Comparison of ENCODE assay signal across 13 cellular contexts in genomic region chr4:184911310-184911709, GRCh38.
A peak's percentile ranks its signal among the peaks of the same experiment; 100 is the strongest.
DNase-seq lines count a peak whose midpoint lies in the region; ATAC-seq and TF ChIP-seq lines count a peak whose summit lies in the region.
"Had no signal": no experiment of that assay in that cellular context is flagged by ENCODE, and none has a peak within 500 bp of the region (broad histone marks: within the 10 kb centered on the region; RNA-seq: fewer than 3 reads in every experiment).

No MANE protein-coding gene starts in this region.

- no peak for ATAC-seq in right lobe of liver

- H3K4me1 ChIP-seq in liver (ENCODE audit: control insufficient read depth in 4 of 4, insufficient read depth in 4 of 4, low read length in 3 of 4) (peaks cover 0 to 5% (median 4%) of the 10 kb centered on the region in 4 donors), right lobe of liver (peaks cover 0 to 10% (median 0%) of the 10 kb centered on the region in 4 donors), esophagus squamous epithelium (peaks cover 0 to 41% (median 4%) of the 10 kb centered on the region in 3 donors), suprapubic skin (peaks cover 13% of the 10 kb centered on the region)
- H3K4me1 ChIP-seq: SJSA1 had no signal

- 72% methylated on average over 3 of the region's 3 CpGs for WGBS in liver
- WGBS in right lobe of liver (ENCODE audit: insufficient coverage, low coverage, low lambda C conversion rate, missing lambda C conversion rate), result 60% methylated on average over 3 of the region's 3 CpGs
- 21 to 41% methylated on average over 3 of the region's 3 CpGs for WGBS in esophagus squamous epithelium, 2 donors
- WGBS in suprapubic skin, result 50% methylated on average over 3 of the region's 3 CpGs

- no peaks in the 10 kb centered on the region for H3K36me3 ChIP-seq in liver (ENCODE audit: control insufficient read depth in 4 of 4, insufficient read depth in 3 of 4, low read depth in 1 of 4, low read length in 3 of 4)
- no peaks in the 10 kb centered on the region for H3K36me3 ChIP-seq in right lobe of liver
- no peaks in the 10 kb centered on the region for H3K36me3 ChIP-seq in esophagus squamous epithelium
- no peaks in the 10 kb centered on the region for H3K36me3 ChIP-seq in suprapubic skin
- H3K36me3 ChIP-seq: SJSA1 had no signal

- no peak for TF ChIP-seq RAD21 in liver (IDR thresholded peaks at IDR 0.05)

- H3K9me3 ChIP-seq in liver (ENCODE audit: control insufficient read depth in 4 of 4, low read length in 3 of 4) (peaks cover 2 to 9% (median 4%) of the 10 kb centered on the region in 4 donors), right lobe of liver (no peaks in the 10 kb centered on the region), esophagus squamous epithelium (peaks cover 0 to 21% (median 13%) of the 10 kb centered on the region in 3 donors), suprapubic skin (peaks cover 10% of the 10 kb centered on the region)

- TF ChIP-seq POLR2A in right lobe of liver (IDR thresholded peaks at IDR 0.05) (no peak), esophagus squamous epithelium (IDR thresholded peaks at IDR 0.05) (no peak), suprapubic skin (IDR thresholded peaks at IDR 0.05) (no peak)

- intact Hi-C loops in right lobe of liver (cut with DNase I) (no loop called here), esophagus squamous epithelium (cut with DNase I) (no loop called here)

- H3K27ac ChIP-seq in liver (ENCODE audit: low read depth in 1 of 2, low read length in 2 of 2) (no peak overlapping the region), right lobe of liver (no peak overlapping the region), esophagus squamous epithelium (peak overlapping the region; percentile 28 to 82 (median 66)), suprapubic skin (peak overlapping the region; percentile 69)
- H3K27ac ChIP-seq: SJSA1 had no signal

- H3K9ac ChIP-seq in liver (ENCODE audit: low read depth in 1 of 2, low read length in 2 of 2), result no peak overlapping the region

- H3K4me3 ChIP-seq in liver (ENCODE audit: low read depth in 1 of 3, low read length in 3 of 3) (no peak overlapping the region), right lobe of liver (no peak overlapping the region), esophagus squamous epithelium (no peak overlapping the region), suprapubic skin (no peak overlapping the region)
- H3K4me3 ChIP-seq: SJSA1 had no signal

- DNase-seq in right lobe of liver (no peak), NCI-H2171 treated with DMSO at 0.1 percent for 48 hours (lab: John Stamatoyannopoulos, UW) (peak; percentile 69), esophagus squamous epithelium (lab: John Stamatoyannopoulos, UW) (no peak), suprapubic skin (ENCODE audit: low spot score in 2 of 2) (no peak), NCI-H526 (lab: John Stamatoyannopoulos, UW) (no peak), NCI-H748 (lab: John Stamatoyannopoulos, UW; ENCODE audit: unreplicated experiment) (no peak)
- no peak for DNase-seq in activated CD4-positive, CD25-positive, alpha-beta regulatory T cell (lab: John Stamatoyannopoulos, UW)
- DNase-seq: central memory CD4-positive, alpha-beta T cell; GDM1; NCI-H748 treated with DMSO at 0.1 percent for 48 hours; small intestine had no signal

- TF ChIP-seq CTCF in liver (IDR thresholded peaks at IDR 0.05; ENCODE audit: low read depth, low read length, missing input control) (no peak), right lobe of liver (IDR thresholded peaks at IDR 0.05) (no peak), esophagus squamous epithelium (IDR thresholded peaks at IDR 0.05) (no peak), suprapubic skin (IDR thresholded peaks at IDR 0.05) (no peak)

- no peaks in the 10 kb centered on the region for H3K27me3 ChIP-seq in liver (ENCODE audit: control insufficient read depth in 4 of 4, insufficient read depth in 4 of 4, low read length in 3 of 4)
- no peaks in the 10 kb centered on the region for H3K27me3 ChIP-seq in right lobe of liver
- no peaks in the 10 kb centered on the region for H3K27me3 ChIP-seq in esophagus squamous epithelium
- no peaks in the 10 kb centered on the region for H3K27me3 ChIP-seq in suprapubic skin
- H3K27me3 ChIP-seq: SJSA1 had no signal

- TF ChIP-seq EP300 in suprapubic skin (IDR thresholded peaks at IDR 0.05), result no peak

TF ChIP-seq in liver, 16 proteins besides CTCF, POLR2A, EP300 and RAD21:
- TF ChIP-seq EGR1 (IDR thresholded peaks at IDR 0.05; ENCODE audit: low read depth in 2 of 2) (no peak), SP1 (IDR thresholded peaks at IDR 0.05) (no peak), HNF4G (IDR thresholded peaks at IDR 0.05) (no peak), MAX (IDR thresholded peaks at IDR 0.05) (no peak), FOXA1 (IDR thresholded peaks at IDR 0.05) (no peak), HNF4A (conservative IDR thresholded peaks at IDR 0.05) (no peak), NR2F2 (IDR thresholded peaks at IDR 0.05) (no peak), GABPA (IDR thresholded peaks at IDR 0.05 in 1 of 2, conservative IDR thresholded peaks at IDR 0.05 in 1 of 2) (no peak), RXRA (IDR thresholded peaks at IDR 0.05) (no peak), ZBTB33 (IDR thresholded peaks at IDR 0.05) (no peak), ATF3 (IDR thresholded peaks at IDR 0.05) (peak; percentile 55), REST (IDR thresholded peaks at IDR 0.05) (no peak), JUND (IDR thresholded peaks at IDR 0.05) (peak; percentile 27 to 45)

Comparison
In these comparisons a context has a peak if more than half of its experiments do, and no peak if none do; other contexts are left out.
1. H3K27ac ChIP-seq: peak in esophagus squamous epithelium (4 of 4) and suprapubic skin (single experiment); none in liver (0 of 2) and right lobe of liver (0 of 3).